In genomic region chr3:66038384-66038725, GRCh38 we compare ENCODE assay signal across 8 cellular contexts. TPM values are rescaled to one million over a fixed set of nuclear protein-coding genes. Genes with fewer than 3 reads are reported as not detected.
DNase-seq lines count a peak whose midpoint lies in the region; ATAC-seq, FAIRE-seq and TF ChIP-seq lines count a peak whose summit lies in the region.

No MANE protein-coding gene starts in this region.

- peak overlapping the region; percentile 98 for H3K27ac ChIP-seq in VCaP
- peak overlapping the region; percentile 95 for H3K27ac ChIP-seq in cardiac muscle cell

- no peaks in the 10 kb centered on the region for H3K27me3 ChIP-seq in cardiac muscle cell

- ATAC-seq in GM18502 (IDR thresholded peaks at IDR 0.05; ENCODE audit: poor library complexity, unreplicated experiment): peak; percentile 39
- ATAC-seq in HG02852 (IDR thresholded peaks at IDR 0.05; ENCODE audit: unreplicated experiment): peak; percentile 28
- ATAC-seq in GM19467 (IDR thresholded peaks at IDR 0.05; ENCODE audit: unreplicated experiment): no peak

- DNase-seq in cardiac muscle cell (ENCODE audit: low read depth in 1 of 2, low spot score in 1 of 2) (no peak), skeletal muscle cell (ENCODE audit: low read depth) (no peak), urothelium cell line (ENCODE audit: low spot score) (no peak), AML-193 (lab: John Stamatoyannopoulos, UW) (no peak)

- FAIRE-seq in urothelium cell line (lab: Jason Lieb, UNC): no peak

- TF ChIP-seq CTCF in VCaP (conservative IDR thresholded peaks at IDR 0.05): no peak
- no peak for TF ChIP-seq CTCF in cardiac muscle cell (IDR thresholded peaks at IDR 0.05; ENCODE audit: low read depth, low read length)

- H3K36me3 ChIP-seq in cardiac muscle cell: no peaks in the 10 kb centered on the region

- H3K4me3 ChIP-seq in cardiac muscle cell (peak overlapping the region; percentile 77), skeletal muscle cell (ENCODE audit: low read depth, low read length) (peak overlapping the region; percentile 89)

- H3K4me1 ChIP-seq in cardiac muscle cell (ENCODE audit: low read depth): peaks cover 18% of the 10 kb centered on the region

- H3K9me3 ChIP-seq in cardiac muscle cell (ENCODE audit: low read depth): no peaks in the 10 kb centered on the region

RNA-seq across cellular contexts. Expression of gene MAGI1, which starts 0.4 kb away (rescaled TPM):
- total RNA-seq in cardiac muscle cell: 56.4 and 87.0 TPM in 2 replicates
- 33.9 and 52.3 TPM in 2 replicates for polyA plus RNA-seq in cardiac muscle cell
